In the genomic region with DNA sequence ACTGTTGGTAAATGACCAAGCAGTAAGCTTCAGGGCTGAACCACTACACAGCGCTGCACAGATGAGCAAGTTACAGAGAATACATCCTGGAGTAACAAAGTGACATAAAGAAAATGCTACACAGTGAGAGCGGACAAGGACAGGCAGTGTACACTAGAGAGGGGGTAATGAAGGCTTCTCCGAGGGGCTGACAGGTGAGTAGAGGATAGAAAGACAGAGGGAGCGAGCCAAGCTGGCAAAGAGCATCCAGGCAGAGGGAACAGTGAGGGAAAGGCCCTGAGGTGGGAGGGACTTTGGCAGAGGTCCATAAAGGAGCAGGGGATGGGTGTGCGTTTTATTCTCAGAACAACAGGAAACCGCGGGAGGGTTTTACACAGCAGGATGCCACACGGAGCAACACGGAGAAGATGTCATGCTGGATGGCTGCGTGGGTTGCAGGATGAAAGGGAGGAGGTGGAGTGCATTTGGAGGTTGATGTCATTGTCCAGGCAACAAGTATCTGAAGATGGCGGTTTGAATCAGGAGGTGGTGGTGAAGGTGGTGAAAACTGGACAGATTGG, we compare ENCODE assay signal across 11 cellular contexts. TPM values are rescaled to one million over a fixed set of nuclear protein-coding genes. Genes with fewer than 3 reads are reported as not detected.
A peak's percentile ranks its signal among the peaks of the same experiment; 100 is the strongest.
DNase-seq lines count a peak whose midpoint lies in the region; FAIRE-seq and TF ChIP-seq lines count a peak whose summit lies in the region.
"Had no signal": no experiment of that assay in that cellular context is flagged by ENCODE, and none has a peak within 500 bp of the region (broad histone marks: within the 10 kb centered on the region; RNA-seq: fewer than 3 reads in every experiment).

No MANE protein-coding gene starts in this region.

- no peaks in the 10 kb centered on the region for H3K4me1 ChIP-seq in mesenchymal stem cell (ENCODE audit: control insufficient read depth, insufficient read depth, low read depth, low read length)
- no peaks in the 10 kb centered on the region for H3K4me1 ChIP-seq in small intestine (ENCODE audit: control insufficient read depth in 2 of 2, insufficient read depth in 1 of 2, low read depth in 1 of 2, low read length in 1 of 2)
- H3K4me1 ChIP-seq: A549, parathyroid adenoma had no signal

- H3K4ac ChIP-seq in mesenchymal stem cell (ENCODE audit: low read depth in 1 of 2, low read length in 2 of 2): no peak overlapping the region

- no peak overlapping the region for H2BK120ac ChIP-seq in mesenchymal stem cell (ENCODE audit: low read depth, low read length)

- 70% methylated on average over 11 of the region's 11 CpGs for WGBS in mesenchymal stem cell
- WGBS in small intestine, 3 donors: 48 to 64% (median 52%) methylated on average over 11 of the region's 11 CpGs

- no peak overlapping the region for H4K8ac ChIP-seq in mesenchymal stem cell (ENCODE audit: low read length)

- H4K91ac ChIP-seq in mesenchymal stem cell (ENCODE audit: low read length): no peak overlapping the region

- H3K36me3 Mint-ChIP-seq in stimulated activated naive CD8-positive, alpha-beta T cell treated with anti-CD3 and anti-CD28 coated beads, Interleukin-15, Interleukin-2, amounts not matched to agents 100 ng/mL and 50 ng/mL, for 24 hours (ENCODE audit: low read depth): no peaks in the 10 kb centered on the region

- H2BK5ac ChIP-seq in mesenchymal stem cell (ENCODE audit: low read depth, low read length, poor library complexity, severe bottlenecking): no peak overlapping the region

- H3K14ac ChIP-seq in mesenchymal stem cell (ENCODE audit: low read length in 2 of 2): peak overlapping the region in 1 of 2 experiments; percentile 77

- H3K4me3 ChIP-seq in mesenchymal stem cell (ENCODE audit: insufficient read depth in 1 of 2, low read depth in 1 of 2, low read length in 2 of 2): no peak overlapping the region
- H3K4me3 ChIP-seq in small intestine (ENCODE audit: low read depth in 1 of 2, low read length in 2 of 2): no peak overlapping the region
- H3K4me3 ChIP-seq: A549 had no signal

- no peak for TF ChIP-seq CTCF in RWPE1 (conservative IDR thresholded peaks at IDR 0.05; ENCODE audit: low read depth)

- H2AFZ ChIP-seq in mesenchymal stem cell (ENCODE audit: low read depth, low read length): no peak overlapping the region
- H2AFZ ChIP-seq: parathyroid adenoma had no signal

- no peak overlapping the region for H2BK12ac ChIP-seq in mesenchymal stem cell (ENCODE audit: low read length in 2 of 2)

- FAIRE-seq in small intestine (lab: Jason Lieb, UNC): no peak
- FAIRE-seq: A549 had no signal

- POLR2A ChIA-PET in RWPE1 (lab: Yijun Ruan, JAX; ENCODE audit: low non-redundant PET): no interaction called here

- H3K9me3 Mint-ChIP-seq in stimulated activated naive CD8-positive, alpha-beta T cell treated with anti-CD3 and anti-CD28 coated beads, Interleukin-15, Interleukin-2, amounts not matched to agents 100 ng/mL and 50 ng/mL, for 24 hours: no peaks in the 10 kb centered on the region

- peak; percentile 5 for DNase-seq in NCI-H345 (lab: John Stamatoyannopoulos, UW)
- no peak for DNase-seq in NCI-H345 treated with DMSO at 0.1 percent for 48 hours (lab: John Stamatoyannopoulos, UW; ENCODE audit: unreplicated experiment)
- DNase-seq in activated T-cell treated with anti-CD3 and anti-CD28 coated beads for 1 hour (ENCODE audit: low read depth): peak; percentile 20
- peak; percentile 20 for DNase-seq in effector CD8-positive, alpha-beta T cell (lab: John Stamatoyannopoulos, UW)
- DNase-seq in mesenchymal stem cell: no peak
- DNase-seq in RWPE1 (ENCODE audit: low spot score): no peak
- no peak for DNase-seq in small intestine

- H2BK15ac ChIP-seq in mesenchymal stem cell (ENCODE audit: low read depth, poor library complexity, severe bottlenecking): no peak overlapping the region

- peak overlapping the region; percentile 42 for H3K27ac Mint-ChIP-seq in stimulated activated naive CD8-positive, alpha-beta T cell treated with anti-CD3 and anti-CD28 coated beads, Interleukin-15, Interleukin-2, amounts not matched to agents 100 ng/mL and 50 ng/mL, for 24 hours

- no peak overlapping the region for H3K4me2 ChIP-seq in mesenchymal stem cell (ENCODE audit: low read length, poor library complexity, severe bottlenecking)
- H3K4me2 ChIP-seq: A549 had no signal

- peak overlapping the region; percentile 23 for H3K4me3 Mint-ChIP-seq in stimulated activated naive CD8-positive, alpha-beta T cell treated with anti-CD3 and anti-CD28 coated beads, Interleukin-15, Interleukin-2, amounts not matched to agents 100 ng/mL and 50 ng/mL, for 24 hours

- peaks cover 34% of the 10 kb centered on the region for H3K4me1 Mint-ChIP-seq in stimulated activated naive CD8-positive, alpha-beta T cell treated with anti-CD3 and anti-CD28 coated beads, Interleukin-15, Interleukin-2, amounts not matched to agents 100 ng/mL and 50 ng/mL, for 24 hours (ENCODE audit: low read depth)

- H3K27ac ChIP-seq in mesenchymal stem cell (ENCODE audit: low read length, poor library complexity, severe bottlenecking) (no peak overlapping the region), RWPE1 (no peak overlapping the region), small intestine (ENCODE audit: low read depth in 1 of 2, low read length in 1 of 2) (no peak overlapping the region)
- H3K27ac ChIP-seq: A549, parathyroid adenoma had no signal

- CTCF ChIA-PET in RWPE1 (lab: Yijun Ruan, JAX): no interaction called here

- no peaks in the 10 kb centered on the region for H3K27me3 Mint-ChIP-seq in stimulated activated naive CD8-positive, alpha-beta T cell treated with anti-CD3 and anti-CD28 coated beads, Interleukin-15, Interleukin-2, amounts not matched to agents 100 ng/mL and 50 ng/mL, for 24 hours

- no peak overlapping the region for H3K9ac ChIP-seq in mesenchymal stem cell (ENCODE audit: low read length)
- H3K9ac ChIP-seq: parathyroid adenoma had no signal

- H3K27me3 ChIP-seq in mesenchymal stem cell (ENCODE audit: control insufficient read depth in 1 of 2, insufficient read depth in 1 of 2, low read length in 2 of 2): peaks cover 4 to 20% of the 10 kb centered on the region in 2 experiments
- H3K27me3 ChIP-seq in small intestine (ENCODE audit: control insufficient read depth in 2 of 2, insufficient read depth in 2 of 2, low read length in 2 of 2): peaks cover 0 to under 1% of the 10 kb centered on the region in 2 donors

- H3K79me1 ChIP-seq in mesenchymal stem cell (replicated peaks; ENCODE audit: low read length, poor library complexity, severe bottlenecking): no peaks in the 10 kb centered on the region

- no peak overlapping the region for H2AK5ac ChIP-seq in mesenchymal stem cell (ENCODE audit: low read length, severe bottlenecking)

- no peak overlapping the region for H3K18ac ChIP-seq in mesenchymal stem cell (ENCODE audit: low read depth in 1 of 2, low read length in 2 of 2)

- H3K9me3 ChIP-seq in mesenchymal stem cell (ENCODE audit: control insufficient read depth, low read length) (peaks cover 14% of the 10 kb centered on the region), small intestine (ENCODE audit: control insufficient read depth, low read depth) (no peaks in the 10 kb centered on the region)

- H3K36me3 ChIP-seq in mesenchymal stem cell (ENCODE audit: control insufficient read depth in 1 of 2, insufficient read depth in 2 of 2, low read depth in 1 of 2, low read length in 2 of 2) (no peaks in the 10 kb centered on the region), small intestine (ENCODE audit: control insufficient read depth in 2 of 2, insufficient read depth in 2 of 2, low read length in 2 of 2) (no peaks in the 10 kb centered on the region)

- no peak overlapping the region for H3K23ac ChIP-seq in mesenchymal stem cell (ENCODE audit: low read length in 2 of 2)

RNA-seq across cellular contexts. Expression of a gene that starts 13.4 kb away (rescaled TPM):
- not detected for polyA plus RNA-seq in mesenchymal stem cell (2013, experiment 1 of 2)
- not detected for polyA plus RNA-seq in mesenchymal stem cell (2013, experiment 2 of 2)
- polyA plus RNA-seq in small intestine: under 1 TPM in 1 of 3 donors, not detected in 2; 0.01 TPM
- polyA plus RNA-seq: liver had no signal

Comparison
In these comparisons a context has a peak if more than half of its experiments do, and no peak if none do; other contexts are left out.
1. DNase-seq: peak in NCI-H345 (single experiment), activated T-cell treated with anti-CD3 and anti-CD28 coated beads for 1 hour (single experiment) and effector CD8-positive, alpha-beta T cell (single experiment); none in NCI-H345 treated with DMSO at 0.1 percent for 48 hours (single experiment), mesenchymal stem cell (single experiment), RWPE1 (single experiment) and small intestine (single experiment).